ENCODE assay signal across 22 cellular contexts in the genomic region with DNA sequence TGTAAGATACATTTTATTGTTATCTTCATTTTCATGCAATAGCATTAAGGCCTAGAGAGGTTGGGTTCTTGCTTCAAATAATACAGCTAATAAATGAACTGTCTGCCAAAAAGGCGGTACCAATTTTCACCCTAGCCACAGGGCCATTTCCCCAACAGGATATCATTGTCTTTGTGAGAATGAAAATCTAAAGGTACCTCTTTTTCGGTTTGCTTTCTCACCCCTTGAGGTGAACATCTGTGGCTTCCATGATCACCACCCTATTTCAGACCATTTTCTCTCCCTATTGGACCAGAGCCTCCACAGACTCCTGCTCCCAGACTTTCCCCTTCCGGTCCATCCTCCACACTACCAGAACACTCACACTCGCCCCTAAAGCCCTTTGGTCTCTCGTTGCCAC.
DNase-seq lines count a peak whose midpoint lies in the region; ATAC-seq, FAIRE-seq and TF ChIP-seq lines count a peak whose summit lies in the region.
"Had no signal": no experiment of that assay in that cellular context is flagged by ENCODE, and none has a peak within 500 bp of the region (broad histone marks: within the 10 kb centered on the region; RNA-seq: fewer than 3 reads in every experiment).

No MANE protein-coding gene starts in this region.

- no peak overlapping the region for H3K14ac ChIP-seq in H1 (ENCODE audit: insufficient read length)

- POLR2A ChIA-PET in H1 (lab: Charles Lee; ENCODE audit: partially characterized antibody), result no interaction called here

- no peak for TF ChIP-seq RAD21 in H1 (IDR thresholded peaks at IDR 0.05 in 1 of 2, conservative IDR thresholded peaks at IDR 0.05 in 1 of 2; ENCODE audit: low read depth in 2 of 2, low read length in 2 of 2)

- no peak overlapping the region for H2AFZ ChIP-seq in H1 (ENCODE audit: low read length)
- H2AFZ ChIP-seq: GM23248 had no signal

- FAIRE-seq in H1 (lab: Jason Lieb, UNC) (no peak), pancreas (lab: Jason Lieb, UNC) (no peak)
- FAIRE-seq: GM12891 had no signal

- no peak overlapping the region for H2BK120ac ChIP-seq in H1 (replicated peaks; ENCODE audit: low read depth, low read length)

- no peak for TF ChIP-seq EP300 in H1 (IDR thresholded peaks at IDR 0.05; ENCODE audit: borderline replicate concordance in 1 of 2, low read depth in 2 of 2, low read length in 2 of 2)

- H3K27ac ChIP-seq in H1 (ENCODE audit: low read depth, low read length), result no peak overlapping the region
- H3K27ac ChIP-seq in pancreas, result no peak overlapping the region
- H3K27ac ChIP-seq: BLaER1, GM23248, HL-60 had no signal

- peak overlapping the region; percentile 48 for H4K91ac ChIP-seq in H1 (replicated peaks; ENCODE audit: insufficient read length, low read length)

- no peak overlapping the region; the same call in 1 of the 2 replicates for H2BK20ac ChIP-seq in H1 (ENCODE audit: low read length)

- TF ChIP-seq POLR2A in H1 (IDR thresholded peaks at IDR 0.05; ENCODE audit: control extremely low read depth in 1 of 2, low read depth in 2 of 2, low read length in 2 of 2), result no peak

- H3K79me2 ChIP-seq in H1 (ENCODE audit: control insufficient read depth in 1 of 2, insufficient read depth in 2 of 2, low read length in 2 of 2), result no peaks in the 10 kb centered on the region

- H3K36me3 Mint-ChIP-seq in activated naive CD8-positive, alpha-beta T cell treated with anti-CD3 and anti-CD28 coated beads for 36 hours, result peaks cover 6% of the 10 kb centered on the region
- peaks cover 4% of the 10 kb centered on the region for H3K36me3 Mint-ChIP-seq in activated naive CD8-positive, alpha-beta T cell treated with anti-CD3 and anti-CD28 coated beads, Interleukin-2, amount 50 U/mL, for 24 hours (ENCODE audit: low read depth)
- H3K36me3 Mint-ChIP-seq in activated T-helper 1 cell treated with anti-CD3 and anti-CD28 coated beads, Interleukin-12 subunit alpha, Interleukin-12 subunit beta, Interleukin-2, Interleukin-4 antibody, amounts not matched to agents 30 ng/mL and 10 ng/mL and 1 ng/mL, durations not matched to agents 14 hours and 24 hours and 36 hours (ENCODE audit: low read depth), result peaks cover 13% of the 10 kb centered on the region
- H3K36me3 Mint-ChIP-seq in osteocyte (ENCODE audit: unreplicated experiment), result no peaks in the 10 kb centered on the region
- H3K36me3 Mint-ChIP-seq: CD8-positive, alpha-beta memory T cell had no signal

- no peaks in the 10 kb centered on the region for H4K20me1 ChIP-seq in H1 (replicated peaks in 1 of 2; ENCODE audit: control insufficient read depth in 1 of 2, insufficient read depth in 2 of 2, low read length in 2 of 2)
- H4K20me1 ChIP-seq: BLaER1 had no signal

- no peak overlapping the region for H3K9ac ChIP-seq in H1 (replicated peaks in 1 of 4; ENCODE audit: extremely low read depth in 1 of 4, low read depth in 3 of 4, low read length in 3 of 4)
- H3K9ac ChIP-seq: BLaER1, GM23248 had no signal

- intact Hi-C loops in activated T-helper 1 cell treated with anti-CD3 and anti-CD28 coated beads, Interleukin-12 subunit alpha, Interleukin-12 subunit beta, Interleukin-2, Interleukin-4 antibody, amounts not matched to agents 30 ng/mL and 10 ng/mL and 1 ng/mL, durations not matched to agents 14 hours and 24 hours and 36 hours (cut with micrococcal nuclease), result loop anchor here (10.0 kb wide), 1 partner anchor 336 kb away; a partner anchor contains a TSS
- intact Hi-C loops in pancreas (cut with DNase I), result no loop called here

- H3K56ac ChIP-seq in H1 (replicated peaks; ENCODE audit: insufficient read length, low read depth, low read length), result no peak overlapping the region

- TF ChIP-seq CTCF in GM12865 (IDR thresholded peaks at IDR 0.05; ENCODE audit: insufficient read depth, low read depth, low read length, missing control alignments), result no peak
- no peak for TF ChIP-seq CTCF in H1 (IDR thresholded peaks at IDR 0.05; ENCODE audit: control extremely low read depth in 1 of 3, insufficient read depth in 1 of 3, low read depth in 1 of 3, low read length in 3 of 3)
- TF ChIP-seq CTCF in pancreas (IDR thresholded peaks at IDR 0.05), result no peak
- TF ChIP-seq CTCF in osteocyte (IDR thresholded peaks at IDR 0.05), result no peak

- no peak for ATAC-seq in activated naive CD8-positive, alpha-beta T cell treated with anti-CD3 and anti-CD28 coated beads, Interleukin-2, amount 50 U/mL, for 24 hours
- no peak for ATAC-seq in pancreas
- ATAC-seq: HCT116 had no signal

- H3K4ac ChIP-seq in H1 (replicated peaks; ENCODE audit: insufficient read length, low read depth, low read length), result no peak overlapping the region

- H3K4me1 Mint-ChIP-seq in activated naive CD8-positive, alpha-beta T cell treated with anti-CD3 and anti-CD28 coated beads for 36 hours, result peaks cover 42% of the 10 kb centered on the region
- peaks cover 42% of the 10 kb centered on the region for H3K4me1 Mint-ChIP-seq in activated naive CD8-positive, alpha-beta T cell treated with anti-CD3 and anti-CD28 coated beads, Interleukin-2, amount 50 U/mL, for 24 hours
- peaks cover 66% of the 10 kb centered on the region for H3K4me1 Mint-ChIP-seq in activated T-helper 1 cell treated with anti-CD3 and anti-CD28 coated beads, Interleukin-12 subunit alpha, Interleukin-12 subunit beta, Interleukin-2, Interleukin-4 antibody, amounts not matched to agents 30 ng/mL and 10 ng/mL and 1 ng/mL, durations not matched to agents 14 hours and 24 hours and 36 hours (ENCODE audit: low read depth)
- H3K4me1 Mint-ChIP-seq in osteocyte (ENCODE audit: unreplicated experiment), result peaks cover 8% of the 10 kb centered on the region

- H3K4me3 Mint-ChIP-seq in activated naive CD8-positive, alpha-beta T cell treated with anti-CD3 and anti-CD28 coated beads for 36 hours, result no peak overlapping the region
- no peak overlapping the region for H3K4me3 Mint-ChIP-seq in activated naive CD8-positive, alpha-beta T cell treated with anti-CD3 and anti-CD28 coated beads, Interleukin-2, amount 50 U/mL, for 24 hours
- H3K4me3 Mint-ChIP-seq in activated T-helper 1 cell treated with anti-CD3 and anti-CD28 coated beads, Interleukin-12 subunit alpha, Interleukin-12 subunit beta, Interleukin-2, Interleukin-4 antibody, amounts not matched to agents 30 ng/mL and 10 ng/mL and 1 ng/mL, durations not matched to agents 14 hours and 24 hours and 36 hours, result no peak overlapping the region
- H3K4me3 Mint-ChIP-seq in osteocyte (ENCODE audit: unreplicated experiment), result no peak overlapping the region
- H3K4me3 Mint-ChIP-seq: CD8-positive, alpha-beta memory T cell; HFFc6 had no signal

- no peaks in the 10 kb centered on the region for H3K23me2 ChIP-seq in H1 (ENCODE audit: low read depth, low read length)

- no peak overlapping the region for H2BK12ac ChIP-seq in H1 (ENCODE audit: low read depth, low read length)

- H2BK15ac ChIP-seq in H1 (ENCODE audit: low read length), result no peak overlapping the region

- peak overlapping the region; percentile 23 for H3K27ac Mint-ChIP-seq in activated naive CD8-positive, alpha-beta T cell treated with anti-CD3 and anti-CD28 coated beads for 36 hours
- no peak overlapping the region for H3K27ac Mint-ChIP-seq in activated naive CD8-positive, alpha-beta T cell treated with anti-CD3 and anti-CD28 coated beads, Interleukin-2, amount 50 U/mL, for 24 hours
- peak overlapping the region; percentile 4 for H3K27ac Mint-ChIP-seq in activated T-helper 1 cell treated with anti-CD3 and anti-CD28 coated beads, Interleukin-12 subunit alpha, Interleukin-12 subunit beta, Interleukin-2, Interleukin-4 antibody, amounts not matched to agents 30 ng/mL and 10 ng/mL and 1 ng/mL, durations not matched to agents 14 hours and 24 hours and 36 hours
- no peak overlapping the region for H3K27ac Mint-ChIP-seq in osteocyte (ENCODE audit: unreplicated experiment)
- H3K27ac Mint-ChIP-seq: CD8-positive, alpha-beta memory T cell; HFFc6 had no signal

- no peak overlapping the region for H3K4me3 ChIP-seq in GM12865 (ENCODE audit: low read depth, low read length)
- H3K4me3 ChIP-seq in H1 (ENCODE audit: extremely low read depth in 1 of 4, insufficient read depth in 2 of 4, low read depth in 3 of 4, low read length in 4 of 4), result no peak overlapping the region
- H3K4me3 ChIP-seq in pancreas, result no peak overlapping the region
- H3K4me3 ChIP-seq: BLaER1, GM23248 had no signal

- no peaks in the 10 kb centered on the region for H3K79me1 ChIP-seq in H1 (ENCODE audit: low read depth, low read length)

- H3K23ac ChIP-seq in H1 (ENCODE audit: insufficient read length), result no peak overlapping the region

- peak overlapping the region; percentile 31; the same call in 1 of the 2 replicates for H2BK5ac ChIP-seq in H1 (ENCODE audit: low read depth, low read length)

- CTCF ChIA-PET in H1 (lab: Charles Lee; ENCODE audit: partially characterized antibody), result interaction anchor here (1.0 to 15.3 kb wide), 8 partner anchors 10 to 189 kb away, joined by 3 to 199 read pairs (median 4); no protein-coding TSS in a partner anchor

- no peak overlapping the region for H3K4me2 ChIP-seq in H1 (ENCODE audit: insufficient read depth in 1 of 2, low read depth in 2 of 2, low read length in 2 of 2)
- H3K4me2 ChIP-seq: BLaER1 had no signal

- H3K9me3 Mint-ChIP-seq in activated naive CD8-positive, alpha-beta T cell treated with anti-CD3 and anti-CD28 coated beads for 36 hours, result no peaks in the 10 kb centered on the region
- H3K9me3 Mint-ChIP-seq in activated naive CD8-positive, alpha-beta T cell treated with anti-CD3 and anti-CD28 coated beads, Interleukin-2, amount 50 U/mL, for 24 hours, result no peaks in the 10 kb centered on the region
- H3K9me3 Mint-ChIP-seq in activated T-helper 1 cell treated with anti-CD3 and anti-CD28 coated beads, Interleukin-12 subunit alpha, Interleukin-12 subunit beta, Interleukin-2, Interleukin-4 antibody, amounts not matched to agents 30 ng/mL and 10 ng/mL and 1 ng/mL, durations not matched to agents 14 hours and 24 hours and 36 hours, result no peaks in the 10 kb centered on the region
- H3K9me3 Mint-ChIP-seq in osteocyte (ENCODE audit: unreplicated experiment), result no peaks in the 10 kb centered on the region
- H3K9me3 Mint-ChIP-seq: CD8-positive, alpha-beta memory T cell; HFFc6 had no signal

- H3K9me3 ChIP-seq in H1 (ENCODE audit: insufficient read depth in 2 of 2, low read depth in 1 of 2, low read length in 1 of 2) (no peaks in the 10 kb centered on the region), pancreas (no peaks in the 10 kb centered on the region)
- H3K9me3 ChIP-seq: BLaER1 had no signal

- H4K8ac ChIP-seq in H1 (ENCODE audit: extremely low read depth, insufficient read depth, low read length), result no peak overlapping the region

- H4K5ac ChIP-seq in H1 (ENCODE audit: insufficient read length, low read depth, low read length), result no peak overlapping the region

- no peaks in the 10 kb centered on the region for H3K27me3 Mint-ChIP-seq in activated naive CD8-positive, alpha-beta T cell treated with anti-CD3 and anti-CD28 coated beads for 36 hours
- no peaks in the 10 kb centered on the region for H3K27me3 Mint-ChIP-seq in activated naive CD8-positive, alpha-beta T cell treated with anti-CD3 and anti-CD28 coated beads, Interleukin-2, amount 50 U/mL, for 24 hours
- H3K27me3 Mint-ChIP-seq in activated T-helper 1 cell treated with anti-CD3 and anti-CD28 coated beads, Interleukin-12 subunit alpha, Interleukin-12 subunit beta, Interleukin-2, Interleukin-4 antibody, amounts not matched to agents 30 ng/mL and 10 ng/mL and 1 ng/mL, durations not matched to agents 14 hours and 24 hours and 36 hours (ENCODE audit: insufficient read depth), result no peaks in the 10 kb centered on the region
- no peaks in the 10 kb centered on the region for H3K27me3 Mint-ChIP-seq in osteocyte (ENCODE audit: unreplicated experiment)

- H3K36me3 ChIP-seq in H1 (ENCODE audit: control insufficient read depth in 2 of 4, insufficient read depth in 4 of 4, low read length in 3 of 4) (no peaks in the 10 kb centered on the region), pancreas (no peaks in the 10 kb centered on the region)
- H3K36me3 ChIP-seq: BLaER1 had no signal

- H3K27me3 ChIP-seq in H1 (replicated peaks in 1 of 4; ENCODE audit: control insufficient read depth in 3 of 4, extremely low read depth in 1 of 4, insufficient read depth in 3 of 4, low read length in 3 of 4), result no peaks in the 10 kb centered on the region; a peak in 2 of 7 replicates
- H3K27me3 ChIP-seq in pancreas, result no peaks in the 10 kb centered on the region
- H3K27me3 ChIP-seq: BLaER1 had no signal

- 95% methylated on average over 5 of the region's 5 CpGs; no CpG with 5 or more reads in 1 of the 2 experiments for WGBS in H1 (ENCODE audit: extremely low coverage in 1 of 2, insufficient coverage in 1 of 2, insufficient read length in 1 of 2, insufficient replicate concordance in 2 of 2, low coverage in 1 of 2, low lambda C conversion rate in 2 of 2, missing lambda C conversion rate in 1 of 2), 2 experiments
- WGBS in pancreas, 2 donors, result 72 to 87% methylated on average over 5 of the region's 5 CpGs

- no peak for DNase-seq in activated naive CD8-positive, alpha-beta T cell treated with anti-CD3 and anti-CD28 coated beads for 36 hours
- no peak for DNase-seq in activated naive CD8-positive, alpha-beta T cell treated with anti-CD3 and anti-CD28 coated beads, Interleukin-2, amount 50 U/mL, for 24 hours
- peak; percentile 40 for DNase-seq in GM12865 (ENCODE audit: low read depth)
- DNase-seq in activated T-helper 1 cell treated with anti-CD3 and anti-CD28 coated beads, Interleukin-12 subunit alpha, Interleukin-12 subunit beta, Interleukin-2, Interleukin-4 antibody, amounts not matched to agents 30 ng/mL and 10 ng/mL and 1 ng/mL, durations not matched to agents 14 hours and 24 hours and 36 hours (ENCODE audit: low spot score), result no peak
- no peak for DNase-seq in H1 (ENCODE audit: low read depth in 1 of 2, low spot score in 2 of 2)
- no peak for DNase-seq in T-helper 1 cell
- no peak for DNase-seq in pancreas
- no peak for DNase-seq in osteocyte (ENCODE audit: extremely low spot score, unreplicated experiment)
- DNase-seq: 8988T; CD8-positive, alpha-beta memory T cell; COR-L47; DMS 273 treated with DMSO at 0.1 percent for 48 hours; DMS53; DND-41; EL; GM23248; H7; HFFc6 had no signal

- no peak overlapping the region for H2AK5ac ChIP-seq in H1 (ENCODE audit: low read depth, low read length)

- H3K4me1 ChIP-seq in H1 (replicated peaks in 1 of 4; ENCODE audit: control insufficient read depth in 3 of 4, insufficient read depth in 4 of 4, low read length in 3 of 4) (peaks cover 0 to 25% (median 17%) of the 10 kb centered on the region in 4 experiments; a peak in 6 of 7 replicates), pancreas (no peaks in the 10 kb centered on the region)

- no peak overlapping the region for H3K18ac ChIP-seq in H1 (ENCODE audit: extremely low read depth, low read length)

Comparison
In these comparisons a context has a peak if more than half of its experiments do, and no peak if none do; other contexts are left out.
1. H3K27ac Mint-ChIP-seq: peak in activated naive CD8-positive, alpha-beta T cell treated with anti-CD3 and anti-CD28 coated beads for 36 hours (single experiment) and activated T-helper 1 cell treated with anti-CD3 and anti-CD28 coated beads, Interleukin-12 subunit alpha, Interleukin-12 subunit beta, Interleukin-2, Interleukin-4 antibody, amounts not matched to agents 30 ng/mL and 10 ng/mL and 1 ng/mL, durations not matched to agents 14 hours and 24 hours and 36 hours (single experiment); none in activated naive CD8-positive, alpha-beta T cell treated with anti-CD3 and anti-CD28 coated beads, Interleukin-2, amount 50 U/mL, for 24 hours (single experiment) and osteocyte (single experiment).